8 cellular contexts compared by ENCODE assay signal in genomic region chr9:19379283-19379682, GRCh38. TPM values are rescaled to one million over a fixed set of nuclear protein-coding genes. Genes with fewer than 3 reads are reported as not detected.
DNase-seq lines count a peak whose midpoint lies in the region; ATAC-seq and TF ChIP-seq lines count a peak whose summit lies in the region.

No MANE protein-coding gene starts in this region.

- H3K4me3 ChIP-seq in ACC112 (ENCODE audit: low read depth, low read length), result peak overlapping the region; percentile 96
- peak overlapping the region; percentile 64 to 81 (median 79) for H3K4me3 ChIP-seq in breast epithelium
- peak overlapping the region; percentile 56 for H3K4me3 ChIP-seq in mononuclear cell (ENCODE audit: low read length)

- H3K27ac ChIP-seq in ACC112 (ENCODE audit: low read depth, low read length) (peak overlapping the region; percentile 77), breast epithelium (peak overlapping the region; percentile 95)

- peak overlapping the region; percentile 86 to 99 (median 98) for H3K27ac Mint-ChIP-seq in IgD-negative memory B cell

- no peaks in the 10 kb centered on the region for H3K27me3 ChIP-seq in ACC112 (ENCODE audit: insufficient read depth, low read length)
- H3K27me3 ChIP-seq in breast epithelium, result no peaks in the 10 kb centered on the region
- H3K27me3 ChIP-seq in mononuclear cell (ENCODE audit: insufficient read depth, low read length), result no peaks in the 10 kb centered on the region

- H3K9me3 Mint-ChIP-seq in IgD-negative memory B cell, result no peaks in the 10 kb centered on the region

- TF ChIP-seq POLR2A in breast epithelium (IDR thresholded peaks at IDR 0.05), result no peak

- H3K4me3 Mint-ChIP-seq in IgD-negative memory B cell, result peak overlapping the region; percentile 88 to 98 (median 96)

- DNase-seq in breast epithelium (ENCODE audit: low spot score in 2 of 2), result no peak
- DNase-seq in hippocampal formation (lab: John Stamatoyannopoulos, UW), result no peak
- no peak for DNase-seq in HuH-7.5 (ENCODE audit: low spot score)
- no peak for DNase-seq in RPMI8226

- H3K4me1 Mint-ChIP-seq in IgD-negative memory B cell, result peaks cover 20 to 35% (median 23%) of the 10 kb centered on the region in 3 donors

- H3K27me3 Mint-ChIP-seq in IgD-negative memory B cell, result no peaks in the 10 kb centered on the region

- no peaks in the 10 kb centered on the region for H3K36me3 Mint-ChIP-seq in IgD-negative memory B cell

- H3K4me1 ChIP-seq in ACC112 (ENCODE audit: control insufficient read depth, insufficient read depth, low read length, unreplicated experiment), result peaks cover 35% of the 10 kb centered on the region
- peaks cover 0 to 13% of the 10 kb centered on the region in 2 donors for H3K4me1 ChIP-seq in breast epithelium
- H3K4me1 ChIP-seq in mononuclear cell (ENCODE audit: insufficient read depth, low read length), result peaks cover 22% of the 10 kb centered on the region

- H2AFZ ChIP-seq in ACC112 (ENCODE audit: low read length, unreplicated experiment), result no peak overlapping the region

- H3K9me3 ChIP-seq in breast epithelium (no peaks in the 10 kb centered on the region), mononuclear cell (ENCODE audit: low read depth, low read length) (no peaks in the 10 kb centered on the region)

- ATAC-seq in GM18517 (IDR thresholded peaks at IDR 0.05; ENCODE audit: unreplicated experiment), result no peak

- no peak for TF ChIP-seq CTCF in breast epithelium (IDR thresholded peaks at IDR 0.05)

- intact Hi-C loops in breast epithelium (cut with DNase I; ENCODE audit: low total_unique reads), result no loop called here

- H3K79me2 ChIP-seq in ACC112 (ENCODE audit: control insufficient read depth, insufficient read depth, low read length, unreplicated experiment), result peaks cover 39% of the 10 kb centered on the region

- H3K36me3 ChIP-seq in ACC112 (ENCODE audit: insufficient read depth, low read length) (peaks cover 52% of the 10 kb centered on the region), breast epithelium (peaks cover 7% of the 10 kb centered on the region)

RNA-seq across cellular contexts. Expression of gene RPS6, which starts 0.8 kb away (rescaled TPM):
- polyA plus RNA-seq in IgD-negative memory B cell, result 3,354 TPM
- total RNA-seq in breast epithelium, result 1,000 to 10,000 TPM; 1,315 to 2,145 (median 2,047) TPM
- 2,384 TPM for total RNA-seq in mononuclear cell

RNA-seq across cellular contexts. Expression of gene ACER2, which starts 29.5 kb away (rescaled TPM):
- 0.85 TPM for polyA plus RNA-seq in IgD-negative memory B cell
- 10 to 100 TPM; 11.0 to 17.6 (median 16.7) TPM for total RNA-seq in breast epithelium
- 4.2 TPM for total RNA-seq in mononuclear cell
